ENCODE assay signal across 10 cellular contexts in genomic region chr3:28575100-28575747, GRCh38.
DNase-seq lines count a peak whose midpoint lies in the region; ATAC-seq and TF ChIP-seq lines count a peak whose summit lies in the region.
"Had no signal": no experiment of that assay in that cellular context is flagged by ENCODE, and none has a peak within 500 bp of the region (broad histone marks: within the 10 kb centered on the region; RNA-seq: fewer than 3 reads in every experiment).

No MANE protein-coding gene starts in this region.

- no peak overlapping the region for H4K8ac ChIP-seq in mesenchymal stem cell (ENCODE audit: low read length)

- H3K4me3 ChIP-seq in coronary artery, result peak overlapping the region; percentile 74
- peak overlapping the region; percentile 26 to 75 for H3K4me3 ChIP-seq in mesenchymal stem cell (ENCODE audit: insufficient read depth in 1 of 2, low read depth in 1 of 2, low read length in 2 of 2)
- H3K4me3 ChIP-seq: BLaER1 had no signal

- no peak overlapping the region for H2BK120ac ChIP-seq in mesenchymal stem cell (ENCODE audit: low read depth, low read length)

- no peaks in the 10 kb centered on the region for H3K36me3 Mint-ChIP-seq in type B pancreatic cell

- DNase-seq in NCI-H82 (lab: John Stamatoyannopoulos, UW), result peak; percentile 49
- no peak for DNase-seq in NCI-H82 treated with DMSO at 0.1 percent for 48 hours (lab: John Stamatoyannopoulos, UW; ENCODE audit: unreplicated experiment)
- no peak for DNase-seq in coronary artery (ENCODE audit: low spot score)
- peak; percentile 6 for DNase-seq in mesenchymal stem cell
- peak; percentile 72 for DNase-seq in type B pancreatic cell (ENCODE audit: extremely low spot score, unreplicated experiment)
- DNase-seq in stimulated activated CD4-positive, alpha-beta T cell treated with anti-CD3 and anti-CD28 coated beads, Interleukin-4, amount 100 ng/mL, for 4 hours, result no peak
- DNase-seq: activated CD4-positive, alpha-beta T cell treated with anti-CD3 and anti-CD28 coated beads, Interleukin-2, amount 10 ng/mL, durations not matched to agents 7 days and 5 days had no signal

- no peak overlapping the region for H4K91ac ChIP-seq in mesenchymal stem cell (ENCODE audit: low read length)

- H3K9me3 ChIP-seq in mesenchymal stem cell (ENCODE audit: control insufficient read depth, low read length), result no peaks in the 10 kb centered on the region

- H3K23ac ChIP-seq in mesenchymal stem cell (ENCODE audit: low read length in 2 of 2), result peak overlapping the region in 1 of 2 experiments; percentile 0

- no peak overlapping the region for H2BK5ac ChIP-seq in mesenchymal stem cell (ENCODE audit: low read depth, low read length, poor library complexity, severe bottlenecking)

- no peak overlapping the region for H2AK5ac ChIP-seq in mesenchymal stem cell (ENCODE audit: low read length, severe bottlenecking)

- no peaks in the 10 kb centered on the region for H3K36me3 ChIP-seq in mesenchymal stem cell (ENCODE audit: control insufficient read depth in 1 of 2, insufficient read depth in 2 of 2, low read depth in 1 of 2, low read length in 2 of 2)
- H3K36me3 ChIP-seq: BLaER1 had no signal

- H3K4me1 ChIP-seq in mesenchymal stem cell (ENCODE audit: control insufficient read depth, insufficient read depth, low read depth, low read length), result peaks cover 16% of the 10 kb centered on the region
- H3K4me1 ChIP-seq: BLaER1 had no signal

- WGBS in mesenchymal stem cell, result under 1% methylated on average over 46 of the region's 56 CpGs

- peak overlapping the region; percentile 26 for H3K27ac Mint-ChIP-seq in type B pancreatic cell
- H3K27ac Mint-ChIP-seq: activated CD4-positive, alpha-beta T cell treated with anti-CD3 and anti-CD28 coated beads, Interleukin-2, amount 10 ng/mL, durations not matched to agents 7 days and 5 days had no signal

- no peaks in the 10 kb centered on the region for H3K9me3 Mint-ChIP-seq in type B pancreatic cell
- H3K9me3 Mint-ChIP-seq: activated CD4-positive, alpha-beta T cell treated with anti-CD3 and anti-CD28 coated beads, Interleukin-2, amount 10 ng/mL, durations not matched to agents 7 days and 5 days had no signal

- no peak overlapping the region for H3K14ac ChIP-seq in mesenchymal stem cell (ENCODE audit: low read length in 2 of 2)

- ATAC-seq in HG03039 (IDR thresholded peaks at IDR 0.05; ENCODE audit: unreplicated experiment) (no peak), HG02623 (IDR thresholded peaks at IDR 0.05; ENCODE audit: unreplicated experiment) (no peak)

- H3K18ac ChIP-seq in mesenchymal stem cell (ENCODE audit: low read depth in 1 of 2, low read length in 2 of 2), result no peak overlapping the region

- no peak overlapping the region for H2BK15ac ChIP-seq in mesenchymal stem cell (ENCODE audit: low read depth, poor library complexity, severe bottlenecking)

- H3K4me2 ChIP-seq in mesenchymal stem cell (ENCODE audit: low read length, poor library complexity, severe bottlenecking), result peak overlapping the region; percentile 98
- H3K4me2 ChIP-seq: BLaER1 had no signal

- peaks cover 18% of the 10 kb centered on the region for H3K4me1 Mint-ChIP-seq in type B pancreatic cell (ENCODE audit: unreplicated experiment)

- H2AFZ ChIP-seq in mesenchymal stem cell (ENCODE audit: low read depth, low read length), result no peak overlapping the region

- H3K27me3 ChIP-seq in mesenchymal stem cell (ENCODE audit: control insufficient read depth in 1 of 2, insufficient read depth in 1 of 2, low read length in 2 of 2), result peaks cover 43 to 57% of the 10 kb centered on the region in 2 experiments
- H3K27me3 ChIP-seq: BLaER1 had no signal

- peak overlapping the region; percentile 24 for H3K9ac ChIP-seq in mesenchymal stem cell (ENCODE audit: low read length)
- H3K9ac ChIP-seq: BLaER1 had no signal

- peaks cover 76% of the 10 kb centered on the region for H3K27me3 Mint-ChIP-seq in type B pancreatic cell

- H3K27ac ChIP-seq in coronary artery (peak overlapping the region; percentile 20 to 55), mesenchymal stem cell (ENCODE audit: low read length, poor library complexity, severe bottlenecking) (no peak overlapping the region)
- H3K27ac ChIP-seq: BLaER1 had no signal

- H3K4ac ChIP-seq in mesenchymal stem cell (ENCODE audit: low read depth in 1 of 2, low read length in 2 of 2), result no peak overlapping the region

- no peak overlapping the region for H2BK12ac ChIP-seq in mesenchymal stem cell (ENCODE audit: low read length in 2 of 2)

- H3K79me1 ChIP-seq in mesenchymal stem cell (replicated peaks; ENCODE audit: low read length, poor library complexity, severe bottlenecking), result no peaks in the 10 kb centered on the region

- no peak for TF ChIP-seq CTCF in coronary artery (IDR thresholded peaks at IDR 0.05)
- TF ChIP-seq CTCF in type B pancreatic cell (conservative IDR thresholded peaks at IDR 0.05), result no peak

- H3K4me3 Mint-ChIP-seq in type B pancreatic cell, result peak overlapping the region; percentile 92
- H3K4me3 Mint-ChIP-seq: activated CD4-positive, alpha-beta T cell treated with anti-CD3 and anti-CD28 coated beads, Interleukin-2, amount 10 ng/mL, durations not matched to agents 7 days and 5 days had no signal

Comparison
In these comparisons a context has a peak if more than half of its experiments do, and no peak if none do; other contexts are left out.
1. DNase-seq: peak in NCI-H82 (single experiment), mesenchymal stem cell (single experiment) and type B pancreatic cell (single experiment); none in NCI-H82 treated with DMSO at 0.1 percent for 48 hours (single experiment), coronary artery (single experiment) and stimulated activated CD4-positive, alpha-beta T cell treated with anti-CD3 and anti-CD28 coated beads, Interleukin-4, amount 100 ng/mL, for 4 hours (0 of 2).